15 cellular contexts compared by ENCODE assay signal in the genomic region with DNA sequence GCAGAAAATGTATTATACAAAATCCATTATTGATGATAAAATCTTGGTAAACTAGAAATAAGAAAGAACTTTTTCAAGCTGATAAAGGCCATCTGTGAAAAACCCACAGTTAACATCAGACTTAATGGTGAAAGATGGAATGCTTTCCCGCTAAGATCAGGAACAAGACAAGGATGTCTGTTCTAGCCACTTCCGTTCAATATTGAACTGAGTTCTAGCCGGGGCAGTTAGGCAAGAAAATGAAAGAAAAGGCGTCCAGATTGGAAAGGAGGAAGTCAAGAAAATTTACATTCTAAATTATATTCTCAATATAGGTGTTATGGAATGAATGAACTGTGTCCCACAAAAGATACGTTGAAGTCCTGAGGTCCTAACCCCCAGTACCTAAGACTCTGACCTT.
"Had no signal": no experiment of that assay in that cellular context is flagged by ENCODE, and none has a peak within 500 bp of the region (broad histone marks: within the 10 kb centered on the region; RNA-seq: fewer than 3 reads in every experiment).

No MANE protein-coding gene starts in this region.

- H3K4me1 Mint-ChIP-seq: brain had no signal

- H3K27me3 Mint-ChIP-seq: activated CD8-positive, alpha-beta memory T cell treated with anti-CD3 and anti-CD28 coated beads, Interleukin-2, amount 10 ng/mL, durations not matched to agents 7 days and 5 days had no signal

- H3K27ac Mint-ChIP-seq: activated CD8-positive, alpha-beta memory T cell treated with anti-CD3 and anti-CD28 coated beads, Interleukin-2, amount 10 ng/mL, durations not matched to agents 7 days and 5 days; activated naive CD8-positive, alpha-beta T cell; T-helper 17 cell had no signal

- H3K9me3 Mint-ChIP-seq: activated T-cell treated with anti-CD3 and anti-CD28 coated beads, Interleukin-2, amount 50 U/mL, for 4 hours; effector memory CD8-positive, alpha-beta T cell; neural crest cell had no signal

- H3K4me3 Mint-ChIP-seq: activated CD8-positive, alpha-beta memory T cell treated with anti-CD3 and anti-CD28 coated beads, Interleukin-2, amount 10 ng/mL, durations not matched to agents 7 days and 5 days; brain; effector memory CD8-positive, alpha-beta T cell; neural crest cell; T-helper 17 cell had no signal

- H3K36me3 Mint-ChIP-seq: activated CD8-positive, alpha-beta memory T cell treated with anti-CD3 and anti-CD28 coated beads, Interleukin-2, amount 10 ng/mL, durations not matched to agents 7 days and 5 days; activated naive CD8-positive, alpha-beta T cell; brain had no signal

- DNase-seq: activated CD4-positive, alpha-beta T cell treated with anti-CD3 and anti-CD28 coated beads, Interleukin-2, amount 50 U/mL, for 4 hours; activated CD4-positive, CD25-positive, alpha-beta regulatory T cell treated with anti-CD3 and anti-CD28 coated beads, Interleukin-2, amount 50 U/mL, for 72 hours; activated CD8-positive, alpha-beta memory T cell treated with anti-CD3 and anti-CD28 coated beads, Interleukin-2, amount 10 ng/mL, durations not matched to agents 7 days and 5 days; activated gamma-delta T cell; activated T-cell treated with anti-CD3 and anti-CD28 coated beads, Interleukin-2, amount 50 U/mL, for 4 hours; amygdala; effector memory CD8-positive, alpha-beta T cell; kidney; left ventricle myocardium inferior; mesenchymal stem cell; T-helper 17 cell; transverse colon had no signal

- ATAC-seq: activated CD8-positive, alpha-beta memory T cell treated with anti-CD3 and anti-CD28 coated beads, Interleukin-2, amount 10 ng/mL, durations not matched to agents 7 days and 5 days; activated T-cell treated with anti-CD3 and anti-CD28 coated beads, Interleukin-2, amount 50 U/mL, for 4 hours; effector memory CD8-positive, alpha-beta T cell; T-helper 17 cell had no signal
